8 cellular contexts compared by ENCODE assay signal in genomic region chr1:231242516-231243198, GRCh38. TPM values are rescaled to one million over a fixed set of nuclear protein-coding genes. Genes with fewer than 3 reads are reported as not detected.
DNase-seq lines count a peak whose midpoint lies in the region; ATAC-seq, FAIRE-seq and TF ChIP-seq lines count a peak whose summit lies in the region.

No MANE protein-coding gene starts in this region.

- no peak overlapping the region for H2BK12ac ChIP-seq in H1 (ENCODE audit: low read depth, low read length)

- H4K8ac ChIP-seq in H1 (ENCODE audit: extremely low read depth, insufficient read depth, low read length) = no peak overlapping the region

- H3F3A ChIP-seq in PC-3 (ENCODE audit: low read length, unreplicated experiment) = no peaks in the 10 kb centered on the region

- H2BK20ac ChIP-seq in H1 (ENCODE audit: low read length) = no peak overlapping the region

- H3K23ac ChIP-seq in H1 (ENCODE audit: insufficient read length) = no peak overlapping the region

- H3K9me2 ChIP-seq in PC-3 (replicated peaks; ENCODE audit: low read length) = no peaks in the 10 kb centered on the region

- no peak overlapping the region for H2BK120ac ChIP-seq in H1 (replicated peaks; ENCODE audit: low read depth, low read length)

- TF ChIP-seq RAD21 in H1 (IDR thresholded peaks at IDR 0.05 in 1 of 2, conservative IDR thresholded peaks at IDR 0.05 in 1 of 2; ENCODE audit: low read depth in 2 of 2, low read length in 2 of 2) = no peak

- peaks cover 7% of the 10 kb centered on the region for H3K23me2 ChIP-seq in H1 (ENCODE audit: low read depth, low read length)

- ATAC-seq in PC-3 (no peak), HG02678 (IDR thresholded peaks at IDR 0.05; ENCODE audit: unreplicated experiment) (no peak)

- H3K9ac ChIP-seq in PC-3 (ENCODE audit: low read length) = peak overlapping the region; percentile 94; the same call in 1 of the 2 replicates
- H3K9ac ChIP-seq in H1 (replicated peaks in 1 of 4; ENCODE audit: extremely low read depth in 1 of 4, low read depth in 3 of 4, low read length in 3 of 4) = no peak overlapping the region

- H3K9me3 ChIP-seq in PC-3 (ENCODE audit: low read length) (no peaks in the 10 kb centered on the region), H1 (ENCODE audit: insufficient read depth in 2 of 2, low read depth in 1 of 2, low read length in 1 of 2) (no peaks in the 10 kb centered on the region)

- no peak overlapping the region for H2BK15ac ChIP-seq in H1 (ENCODE audit: low read length)

- H2BK5ac ChIP-seq in H1 (ENCODE audit: low read depth, low read length) = no peak overlapping the region

- no peak overlapping the region for H4K5ac ChIP-seq in H1 (ENCODE audit: insufficient read length, low read depth, low read length)

- no peak overlapping the region for H3K18ac ChIP-seq in H1 (ENCODE audit: extremely low read depth, low read length)

- TF ChIP-seq POLR2A in GM12891 (IDR thresholded peaks at IDR 0.05; ENCODE audit: low read depth, low read length) (no peak), H1 (IDR thresholded peaks at IDR 0.05; ENCODE audit: control extremely low read depth in 1 of 2, low read depth in 2 of 2, low read length in 2 of 2) (no peak)

- DNase-seq in GM12891 (ENCODE audit: insufficient read length, low spot score) (no peak), PC-3 (no peak), H1 (ENCODE audit: low read depth in 1 of 2, low spot score in 2 of 2) (no peak), renal cortical epithelial cell (ENCODE audit: low read depth) (peak; percentile 26), NCI-H1694 (lab: John Stamatoyannopoulos, UW) (no peak), epidermal melanocyte (ENCODE audit: insufficient read length, low spot score) (no peak)
- DNase-seq in activated CD8-positive, alpha-beta memory T cell treated with anti-CD3 and anti-CD28 coated beads, Interleukin-2, amount 50 U/mL, for 48 hours = no peak

- intact Hi-C loops in PC-3 (cut with micrococcal nuclease) = loop anchor here (2.0 to 5.0 kb wide), 2 partner anchors 94 to 360 kb away; partner anchors contain the start of gene EXOC8

- H3K4me2 ChIP-seq in PC-3 (ENCODE audit: low read length) (peak overlapping the region; percentile 93), H1 (ENCODE audit: insufficient read depth in 1 of 2, low read depth in 2 of 2, low read length in 2 of 2) (peak overlapping the region; percentile 76 to 95; a peak in 3 of 4 replicates)

- H3K79me2 ChIP-seq in PC-3 (ENCODE audit: low read length) (peaks cover 73% of the 10 kb centered on the region), H1 (ENCODE audit: control insufficient read depth in 1 of 2, insufficient read depth in 2 of 2, low read length in 2 of 2) (peaks cover 3 to 47% of the 10 kb centered on the region in 2 experiments; a peak in 3 of 4 replicates)

- H2AFZ ChIP-seq in PC-3 (ENCODE audit: low read length) (no peak overlapping the region), H1 (ENCODE audit: low read length) (no peak overlapping the region)

- H3K4me1 ChIP-seq in PC-3 (ENCODE audit: insufficient read depth, low read length) (peaks cover 25% of the 10 kb centered on the region), H1 (replicated peaks in 1 of 4; ENCODE audit: control insufficient read depth in 3 of 4, insufficient read depth in 4 of 4, low read length in 3 of 4) (peaks cover 0 to 2% (median 0%) of the 10 kb centered on the region in 4 experiments; a peak in 1 of 7 replicates)

- BruUV-seq in PC-3 (replicated peaks; lab: Mats Ljungman, UMichigan) = no TSS peak

- TF ChIP-seq EP300 in H1 (IDR thresholded peaks at IDR 0.05; ENCODE audit: borderline replicate concordance in 1 of 2, low read depth in 2 of 2, low read length in 2 of 2) = no peak

- H3K27me3 ChIP-seq in PC-3 (ENCODE audit: low read length) = no peaks in the 10 kb centered on the region
- H3K27me3 ChIP-seq in H1 (replicated peaks in 1 of 4; ENCODE audit: control insufficient read depth in 3 of 4, extremely low read depth in 1 of 4, insufficient read depth in 3 of 4, low read length in 3 of 4) = no peaks in the 10 kb centered on the region

- H2AK5ac ChIP-seq in H1 (ENCODE audit: low read depth, low read length) = no peak overlapping the region

- POLR2A ChIA-PET in PC-3 (lab: Charles Lee; ENCODE audit: unreplicated experiment) (no interaction called here), H1 (lab: Charles Lee; ENCODE audit: partially characterized antibody) (interaction anchor here (0.5 to 1.3 kb wide), 2 partner anchors 10 to 19 kb away, joined by 3 to 4 read pairs; no protein-coding TSS in a partner anchor)

- no peak for TF ChIP-seq CTCF in PC-3 (conservative IDR thresholded peaks at IDR 0.05; ENCODE audit: low read depth, low read length)
- TF ChIP-seq CTCF in H1 (IDR thresholded peaks at IDR 0.05; ENCODE audit: control extremely low read depth in 1 of 3, insufficient read depth in 1 of 3, low read depth in 1 of 3, low read length in 3 of 3) = no peak

- no peak overlapping the region for H4K91ac ChIP-seq in H1 (replicated peaks; ENCODE audit: insufficient read length, low read length)

- WGBS in H1 (ENCODE audit: extremely low coverage in 1 of 2, insufficient coverage in 1 of 2, insufficient read length in 1 of 2, insufficient replicate concordance in 2 of 2, low coverage in 1 of 2, low lambda C conversion rate in 2 of 2, missing lambda C conversion rate in 1 of 2), 2 experiments = 86% methylated on average over 5 of the region's 5 CpGs; no CpG with 5 or more reads in 1 of the 2 experiments

- H3K79me1 ChIP-seq in H1 (ENCODE audit: low read depth, low read length) = peaks cover 3% of the 10 kb centered on the region; the same call in 1 of the 2 replicates

- peak overlapping the region; percentile 85 for H3K4me3 ChIP-seq in PC-3 (ENCODE audit: low read length)
- peak overlapping the region in 3 of 4 experiments; percentile 85 to 98 (median 94); a peak in 3 of 8 replicates for H3K4me3 ChIP-seq in H1 (ENCODE audit: extremely low read depth in 1 of 4, insufficient read depth in 2 of 4, low read depth in 3 of 4, low read length in 4 of 4)

- H4K20me1 ChIP-seq in PC-3 (ENCODE audit: low read length) (no peaks in the 10 kb centered on the region), H1 (replicated peaks in 1 of 2; ENCODE audit: control insufficient read depth in 1 of 2, insufficient read depth in 2 of 2, low read length in 2 of 2) (peaks cover 0 to 3% of the 10 kb centered on the region in 2 experiments)

- no peak overlapping the region for H3K14ac ChIP-seq in H1 (ENCODE audit: insufficient read length)

- H3K36me3 ChIP-seq in PC-3 (ENCODE audit: low read depth, low read length) = peaks cover 6% of the 10 kb centered on the region; the same call in 1 of the 2 replicates
- H3K36me3 ChIP-seq in H1 (ENCODE audit: control insufficient read depth in 2 of 4, insufficient read depth in 4 of 4, low read length in 3 of 4) = peaks cover 5 to 8% (median 6%) of the 10 kb centered on the region in 4 experiments; a peak in 5 of 8 replicates

- no peak overlapping the region for H3K4ac ChIP-seq in H1 (replicated peaks; ENCODE audit: insufficient read length, low read depth, low read length)

- no peak overlapping the region for H3K27ac ChIP-seq in PC-3 (ENCODE audit: low read length)
- H3K27ac ChIP-seq in H1 (ENCODE audit: low read depth, low read length) = no peak overlapping the region

- H3K56ac ChIP-seq in H1 (replicated peaks; ENCODE audit: insufficient read length, low read depth, low read length) = no peak overlapping the region

- CTCF ChIA-PET in PC-3 (lab: Charles Lee) (no interaction called here), H1 (lab: Charles Lee; ENCODE audit: partially characterized antibody) (interaction anchor here (0.7 kb wide), 1 partner anchor 806 kb away, joined by 3 read pairs; no protein-coding TSS in a partner anchor)

- FAIRE-seq in GM12891 (lab: Jason Lieb, UNC) = peak; percentile 54
- no peak for FAIRE-seq in H1 (lab: Jason Lieb, UNC)

TF ChIP-seq in GM12891, 5 proteins besides CTCF, POLR2A, EP300 and RAD21:
- TF ChIP-seq PAX5 (IDR thresholded peaks at IDR 0.05; ENCODE audit: insufficient read depth, low read length, severe bottlenecking) (no peak), TAF1 (IDR thresholded peaks at IDR 0.05; ENCODE audit: low read depth, low read length) (no peak), SPI1 (IDR thresholded peaks at IDR 0.05; ENCODE audit: low read depth, low read length) (no peak), POU2F2 (IDR thresholded peaks at IDR 0.05; ENCODE audit: low read depth, low read length) (no peak), POLR2AphosphoS5 (IDR thresholded peaks at IDR 0.05; ENCODE audit: low read depth, low read length) (no peak)

TF ChIP-seq in H1, 55 proteins besides CTCF, POLR2A, EP300 and RAD21 (continues in another document):
- TF ChIP-seq CTBP2 (IDR thresholded peaks at IDR 0.05; ENCODE audit: borderline replicate concordance, insufficient read depth, insufficient read length, low read length) (no peak), KDM5A (IDR thresholded peaks at IDR 0.05; ENCODE audit: low read length) (no peak), SP2 (IDR thresholded peaks at IDR 0.05; ENCODE audit: low read length) (no peak), ZNF274 (IDR thresholded peaks at IDR 0.05; ENCODE audit: borderline replicate concordance, extremely low read depth, low read length) (no peak), USF2 (IDR thresholded peaks at IDR 0.05; ENCODE audit: low read length) (no peak), JUND (IDR thresholded peaks at IDR 0.05; ENCODE audit: low read length) (no peak), GABPA (IDR thresholded peaks at IDR 0.05; ENCODE audit: borderline replicate concordance, insufficient read depth, low read length) (no peak), SP4 (IDR thresholded peaks at IDR 0.05; ENCODE audit: low read length) (no peak), SIX5 (IDR thresholded peaks at IDR 0.05; ENCODE audit: low read depth, low read length) (no peak)

RNA-seq across cellular contexts. Expression of gene GNPAT, which starts 1.6 kb away (rescaled TPM):
- 30.4 TPM for polyA plus RNA-seq in GM12891 (2012; ENCODE audit: low read depth, missing spikeins)
- 40.5 and 45.8 TPM in 2 replicates for total RNA-seq in PC-3 (2014; rRNA removed)
- 41.1 and 47.4 TPM in 2 replicates for total RNA-seq in H1 (2021; fragmentation: NEBNext Ultra II Directional; extraction: Animal tissue kit (Norgen Biotek cat#: 25700))
- 12.7 and 22.9 TPM in 2 replicates for polyA plus RNA-seq in H1 (2011; rRNA removed)
- 24.6 TPM for polyA plus RNA-seq in H1 (2011; cell fraction: cytosol; rRNA removed)
- 12.0 TPM for polyA plus RNA-seq in H1 (2011; cell fraction: nucleus; rRNA removed)
- 29.6 to 43.4 TPM (median 33.4 TPM) in 4 replicates for polyA plus RNA-seq in H1 (2012, experiment 1 of 2)
- polyA plus RNA-seq in H1 (2012, experiment 2 of 2) = 4.0 TPM
- polyA plus RNA-seq in H1 (2013, experiment 1 of 2) = 32.7 TPM
- polyA plus RNA-seq in H1 (2013, experiment 2 of 2) = 32.9 TPM
- polyA minus RNA-seq in H1 (2011; rRNA and poly(A)+ RNA removed) = 27.8 and 30.4 TPM in 2 replicates
- polyA minus RNA-seq in H1 (2011; cell fraction: cytosol; rRNA and poly(A)+ RNA removed) = 19.0 TPM
- 29.2 TPM for polyA minus RNA-seq in H1 (2011; cell fraction: nucleus; rRNA and poly(A)+ RNA removed)
- 51.7 and 60.3 TPM in 2 replicates for total RNA-seq in renal cortical epithelial cell
